ENCODE assay signal across 1 cellular context in genomic region chr5:94618493-94619328, GRCh38.
TF ChIP-seq lines count a peak whose summit lies in the region.

TSS of gene KIAA0825 (minus strand) at chr5:94618604. CDS start at chr5:94537126, 81,478 bp downstream.
TSS of gene SLF1 (plus strand) at chr5:94618669. CDS start at chr5:94628811, 10,142 bp downstream.

TF ChIP-seq in GM12878, 131 proteins besides CTCF, POLR2A, EP300 and RAD21 (continued from another document and continues in another):
- TF ChIP-seq, protein P1, sequence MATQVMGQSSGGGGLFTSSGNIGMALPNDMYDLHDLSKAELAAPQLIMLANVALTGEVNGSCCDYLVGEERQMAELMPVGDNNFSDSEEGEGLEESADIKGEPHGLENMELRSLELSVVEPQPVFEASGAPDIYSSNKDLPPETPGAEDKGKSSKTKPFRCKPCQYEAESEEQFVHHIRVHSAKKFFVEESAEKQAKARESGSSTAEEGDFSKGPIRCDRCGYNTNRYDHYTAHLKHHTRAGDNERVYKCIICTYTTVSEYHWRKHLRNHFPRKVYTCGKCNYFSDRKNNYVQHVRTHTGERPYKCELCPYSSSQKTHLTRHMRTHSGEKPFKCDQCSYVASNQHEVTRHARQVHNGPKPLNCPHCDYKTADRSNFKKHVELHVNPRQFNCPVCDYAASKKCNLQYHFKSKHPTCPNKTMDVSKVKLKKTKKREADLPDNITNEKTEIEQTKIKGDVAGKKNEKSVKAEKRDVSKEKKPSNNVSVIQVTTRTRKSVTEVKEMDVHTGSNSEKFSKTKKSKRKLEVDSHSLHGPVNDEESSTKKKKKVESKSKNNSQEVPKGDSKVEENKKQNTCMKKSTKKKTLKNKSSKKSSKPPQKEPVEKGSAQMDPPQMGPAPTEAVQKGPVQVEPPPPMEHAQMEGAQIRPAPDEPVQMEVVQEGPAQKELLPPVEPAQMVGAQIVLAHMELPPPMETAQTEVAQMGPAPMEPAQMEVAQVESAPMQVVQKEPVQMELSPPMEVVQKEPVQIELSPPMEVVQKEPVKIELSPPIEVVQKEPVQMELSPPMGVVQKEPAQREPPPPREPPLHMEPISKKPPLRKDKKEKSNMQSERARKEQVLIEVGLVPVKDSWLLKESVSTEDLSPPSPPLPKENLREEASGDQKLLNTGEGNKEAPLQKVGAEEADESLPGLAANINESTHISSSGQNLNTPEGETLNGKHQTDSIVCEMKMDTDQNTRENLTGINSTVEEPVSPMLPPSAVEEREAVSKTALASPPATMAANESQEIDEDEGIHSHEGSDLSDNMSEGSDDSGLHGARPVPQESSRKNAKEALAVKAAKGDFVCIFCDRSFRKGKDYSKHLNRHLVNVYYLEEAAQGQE (IDR thresholded peaks at IDR 0.05; ENCODE audit: low read depth, low read length), result no peak
- TF ChIP-seq SP1 (IDR thresholded peaks at IDR 0.05; ENCODE audit: low read depth, low read length) (no peak), CEBPB (IDR thresholded peaks at IDR 0.05; ENCODE audit: borderline replicate concordance in 1 of 2, low read depth in 2 of 2, low read length in 2 of 2) (no peak), BRCA1 (IDR thresholded peaks at IDR 0.05; ENCODE audit: low read depth, low read length) (no peak), CEBPZ (IDR thresholded peaks at IDR 0.05; ENCODE audit: low read depth, low read length) (no peak), RFX5 (IDR thresholded peaks at IDR 0.05; ENCODE audit: low read depth, low read length) (no peak), ZBTB4 (CRISPR knock-in tag; IDR thresholded peaks at IDR 0.05) (no peak), SUPT20H (IDR thresholded peaks at IDR 0.05; ENCODE audit: borderline replicate concordance, control insufficient read depth, low read depth, low read length) (no peak), ZNF217 (IDR thresholded peaks at IDR 0.05) (no peak), KDM1A (IDR thresholded peaks at IDR 0.05; ENCODE audit: borderline replicate concordance) (no peak), SREBF2 (IDR thresholded peaks at IDR 0.05; ENCODE audit: low read length) (peak; percentile 79), BCLAF1 (IDR thresholded peaks at IDR 0.05) (no peak), E4F1 (IDR thresholded peaks at IDR 0.05; ENCODE audit: borderline replicate concordance, partially characterized antibody) (no peak), IRF5 (IDR thresholded peaks at IDR 0.05; ENCODE audit: borderline replicate concordance) (no peak), MYB (IDR thresholded peaks at IDR 0.05; ENCODE audit: borderline replicate concordance, low read depth, low read length) (no peak), CREM (IDR thresholded peaks at IDR 0.05; ENCODE audit: low read depth) (peak; percentile 54; the same call in 1 of the 2 replicates), YBX1 (IDR thresholded peaks at IDR 0.05) (no peak), IRF4 (IDR thresholded peaks at IDR 0.05; ENCODE audit: low read depth, low read length) (peak; percentile 32; the same call in 1 of the 2 replicates), CHD2 (IDR thresholded peaks at IDR 0.05; ENCODE audit: borderline replicate concordance, low read depth, low read length) (no peak), ZZZ3 (IDR thresholded peaks at IDR 0.05; ENCODE audit: control insufficient read depth, insufficient read length, low read depth) (no peak), FOXM1 (IDR thresholded peaks at IDR 0.05; ENCODE audit: low read depth, low read length) (peak; percentile 24; the same call in 1 of the 2 replicates), EED (IDR thresholded peaks at IDR 0.05; ENCODE audit: low read depth) (no peak; the same call in none of the 2 replicates), ASH2L (IDR thresholded peaks at IDR 0.05; ENCODE audit: borderline replicate concordance, low read depth) (peak; percentile 97), MEF2A (IDR thresholded peaks at IDR 0.05; ENCODE audit: insufficient read depth, low read depth, low read length) (no peak), SMARCA5 (IDR thresholded peaks at IDR 0.05) (no peak), IRF3 (IDR thresholded peaks at IDR 0.05) (no peak), IKZF2 (IDR thresholded peaks at IDR 0.05) (peak in 1 of 2 experiments; percentile 58; a peak in 3 of 4 replicates), ZNF24 (IDR thresholded peaks at IDR 0.05) (no peak; the same call in 1 of the 2 replicates), PKNOX1 (IDR thresholded peaks at IDR 0.05) (peak; percentile 76), SREBF1 (IDR thresholded peaks at IDR 0.05; ENCODE audit: low read length) (peak; percentile 93)
- TF ChIP-seq, protein P2, sequence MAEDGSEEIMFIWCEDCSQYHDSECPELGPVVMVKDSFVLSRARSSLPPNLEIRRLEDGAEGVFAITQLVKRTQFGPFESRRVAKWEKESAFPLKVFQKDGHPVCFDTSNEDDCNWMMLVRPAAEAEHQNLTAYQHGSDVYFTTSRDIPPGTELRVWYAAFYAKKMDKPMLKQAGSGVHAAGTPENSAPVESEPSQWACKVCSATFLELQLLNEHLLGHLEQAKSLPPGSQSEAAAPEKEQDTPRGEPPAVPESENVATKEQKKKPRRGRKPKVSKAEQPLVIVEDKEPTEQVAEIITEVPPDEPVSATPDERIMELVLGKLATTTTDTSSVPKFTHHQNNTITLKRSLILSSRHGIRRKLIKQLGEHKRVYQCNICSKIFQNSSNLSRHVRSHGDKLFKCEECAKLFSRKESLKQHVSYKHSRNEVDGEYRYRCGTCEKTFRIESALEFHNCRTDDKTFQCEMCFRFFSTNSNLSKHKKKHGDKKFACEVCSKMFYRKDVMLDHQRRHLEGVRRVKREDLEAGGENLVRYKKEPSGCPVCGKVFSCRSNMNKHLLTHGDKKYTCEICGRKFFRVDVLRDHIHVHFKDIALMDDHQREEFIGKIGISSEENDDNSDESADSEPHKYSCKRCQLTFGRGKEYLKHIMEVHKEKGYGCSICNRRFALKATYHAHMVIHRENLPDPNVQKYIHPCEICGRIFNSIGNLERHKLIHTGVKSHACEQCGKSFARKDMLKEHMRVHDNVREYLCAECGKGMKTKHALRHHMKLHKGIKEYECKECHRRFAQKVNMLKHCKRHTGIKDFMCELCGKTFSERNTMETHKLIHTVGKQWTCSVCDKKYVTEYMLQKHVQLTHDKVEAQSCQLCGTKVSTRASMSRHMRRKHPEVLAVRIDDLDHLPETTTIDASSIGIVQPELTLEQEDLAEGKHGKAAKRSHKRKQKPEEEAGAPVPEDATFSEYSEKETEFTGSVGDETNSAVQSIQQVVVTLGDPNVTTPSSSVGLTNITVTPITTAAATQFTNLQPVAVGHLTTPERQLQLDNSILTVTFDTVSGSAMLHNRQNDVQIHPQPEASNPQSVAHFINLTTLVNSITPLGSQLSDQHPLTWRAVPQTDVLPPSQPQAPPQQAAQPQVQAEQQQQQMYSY (CRISPR knock-in tag; IDR thresholded peaks at IDR 0.05), result no peak
